39 cellular contexts compared by ENCODE assay signal in genomic region chr19:17256130-17256529, GRCh38. TPM values are rescaled to one million over a fixed set of nuclear protein-coding genes. Genes with fewer than 3 reads are reported as not detected.
"Had no signal": no experiment of that assay in that cellular context is flagged by ENCODE, and none has a peak within 500 bp of the region (broad histone marks: within the 10 kb centered on the region; RNA-seq: fewer than 3 reads in every experiment).

No MANE protein-coding gene starts in this region.

- H3K4me2 ChIP-seq: KMS-11 had no signal

- DNase-seq: Karpas-422, Kasumi-1, KG1, MG63, MM.1S, MV-4-11, NCI-H1048, NCI-H1092, NCI-H1092 treated with DMSO at 0.1 percent for 48 hours, NCI-H1105, NCI-H1105 treated with DMSO at 0.1 percent for 48 hours, NCI-H1417, NCI-H1417 treated with DMSO at 0.1 percent for 48 hours, NCI-H1436, NCI-H1436 treated with DMSO at 0.1 percent for 48 hours, NCI-H146, NCI-H1694, NCI-H1694 treated with DMSO at 0.1 percent for 48 hours, NCI-H187, NCI-H187 treated with DMSO at 0.1 percent for 48 hours, NCI-H1930, NCI-H2029, NCI-H2029 treated with DMSO at 0.1 percent for 48 hours, NCI-H2081, NCI-H2081 treated with DMSO at 0.1 percent for 48 hours, NCI-H2107, NCI-H2171, NCI-H2171 treated with DMSO at 0.1 percent for 48 hours, NCI-H2227 treated with DMSO at 0.1 percent for 48 hours, NCI-H226, NCI-H345, NCI-H446, NCI-H446 treated with DMSO at 0.1 percent for 48 hours, NCI-H510A had no signal

- H3K36me3 ChIP-seq: MG63 had no signal

- H3K27ac ChIP-seq: KMS-11 had no signal

- H3K4me3 ChIP-seq: MG63 had no signal

- H3K9ac ChIP-seq: KMS-11 had no signal

- H3K27me3 ChIP-seq: MG63 had no signal

- H3K9me3 ChIP-seq: MG63 had no signal

RNA-seq across cellular contexts. Expression of gene USHBP1, which starts 8.4 kb away (rescaled TPM):
- total RNA-seq: LHCN-M2, M059J, MCF 10A, NCI-H460 had no signal
